23 cellular contexts compared by ENCODE assay signal in genomic region chr12:97235102-97235501, GRCh38.
"Had no signal": no experiment of that assay in that cellular context is flagged by ENCODE, and none has a peak within 500 bp of the region (broad histone marks: within the 10 kb centered on the region; RNA-seq: fewer than 3 reads in every experiment).

No MANE protein-coding gene starts in this region.

- H3K27ac Mint-ChIP-seq: activated CD4-positive, alpha-beta memory T cell treated with anti-CD3 and anti-CD28 coated beads for 36 hours; activated T-cell treated with anti-CD3 and anti-CD28 coated beads, Interleukin-2, amount 50 U/mL, for 72 hours; stimulated activated naive B cell treated with anti-CD40 and anti-IgM and Interleukin-4, amounts not matched to agents 10 μg/mL and 1 μg/mL and 100 μg/mL, for 72 hours; T-helper 1 cell treated with Interleukin-12 subunit alpha and Interleukin-12 subunit beta and Interleukin-4 antibody, amounts not matched to agents 30 μg/mL and 1 μg/mL, for 36 hours had no signal

- H3K36me3 ChIP-seq: cardiac muscle cell, heart left ventricle, sigmoid colon, transverse colon had no signal

- H3K27me3 ChIP-seq: body of pancreas, cardiac muscle cell, heart left ventricle, sigmoid colon, transverse colon had no signal

- H3K9me3 ChIP-seq: body of pancreas, heart left ventricle, mucosa of descending colon, sigmoid colon, transverse colon had no signal

- ATAC-seq: activated T-cell treated with anti-CD3 and anti-CD28 coated beads, Interleukin-2, amount 50 U/mL, for 72 hours; body of pancreas; heart left ventricle; mucosa of descending colon; stimulated activated naive B cell treated with anti-CD40 and anti-IgM and Interleukin-4, amounts not matched to agents 10 μg/mL and 1 μg/mL and 100 μg/mL, for 72 hours had no signal

- H3K4me2 ChIP-seq: smooth muscle cell had no signal

- H3K36me3 Mint-ChIP-seq: activated CD4-positive, alpha-beta memory T cell treated with anti-CD3 and anti-CD28 coated beads for 36 hours; naive B cell; stimulated activated naive B cell treated with anti-CD40 and anti-IgM and Interleukin-4, amounts not matched to agents 10 μg/mL and 1 μg/mL and 100 μg/mL, for 72 hours had no signal

- H3K4me1 Mint-ChIP-seq: naive B cell; stimulated activated naive B cell treated with anti-CD40 and anti-IgM and Interleukin-4, amounts not matched to agents 10 μg/mL and 1 μg/mL and 100 μg/mL, for 72 hours had no signal

- H3K27ac ChIP-seq: body of pancreas, cardiac muscle cell, epithelial cell of prostate, heart left ventricle, sigmoid colon, transverse colon had no signal

- H3K27me3 Mint-ChIP-seq: activated CD4-positive, alpha-beta memory T cell treated with anti-CD3 and anti-CD28 coated beads for 36 hours; naive B cell had no signal

- DNase-seq: activated CD4-positive, alpha-beta memory T cell treated with anti-CD3 and anti-CD28 coated beads for 36 hours; activated CD4-positive, alpha-beta T cell treated with anti-CD3 and anti-CD28 coated beads for 48 hours; activated CD4-positive, CD25-positive, alpha-beta regulatory T cell; activated effector memory CD4-positive, alpha-beta T cell treated with anti-CD3 and anti-CD28 coated beads, Interleukin-2, amount 50 U/mL, for 16 hours; activated naive CD4-positive, alpha-beta T cell treated with anti-CD3 and anti-CD28 coated beads, Interleukin-2, amount 50 U/mL, for 16 hours; activated T-cell treated with anti-CD3 and anti-CD28 coated beads, Interleukin-2, amount 50 U/mL, for 72 hours; anterior cingulate cortex; body of pancreas; cortex of kidney; heart left ventricle; mucosa of descending colon; naive B cell; sigmoid colon; stimulated activated CD4-positive, alpha-beta T cell treated with anti-CD3 and anti-CD28 coated beads, Interleukin-15, amount 100 ng/mL, for 24 hours; stimulated activated CD8-positive, alpha-beta memory T cell treated with anti-CD3 and anti-CD28 coated beads, Interleukin-4, amount 100 ng/mL, for 48 hours; stimulated activated naive B cell treated with anti-CD40 and anti-IgM and Interleukin-4, amounts not matched to agents 10 μg/mL and 1 μg/mL and 100 μg/mL, for 72 hours; T1000; transverse colon had no signal

- H3K4me3 Mint-ChIP-seq: activated CD4-positive, alpha-beta memory T cell treated with anti-CD3 and anti-CD28 coated beads for 36 hours; activated T-cell treated with anti-CD3 and anti-CD28 coated beads, Interleukin-2, amount 50 U/mL, for 72 hours; naive B cell; neural crest cell; stimulated activated naive B cell treated with anti-CD40 and anti-IgM and Interleukin-4, amounts not matched to agents 10 μg/mL and 1 μg/mL and 100 μg/mL, for 72 hours; T-helper 1 cell treated with Interleukin-12 subunit alpha and Interleukin-12 subunit beta and Interleukin-4 antibody, amounts not matched to agents 30 μg/mL and 1 μg/mL, for 36 hours had no signal

- H3K9me3 Mint-ChIP-seq: activated CD4-positive, alpha-beta memory T cell treated with anti-CD3 and anti-CD28 coated beads for 36 hours; activated T-cell treated with anti-CD3 and anti-CD28 coated beads, Interleukin-2, amount 50 U/mL, for 72 hours; neural crest cell; T-helper 1 cell treated with Interleukin-12 subunit alpha and Interleukin-12 subunit beta and Interleukin-4 antibody, amounts not matched to agents 30 μg/mL and 1 μg/mL, for 36 hours had no signal

- H3K4me3 ChIP-seq: body of pancreas, cardiac muscle cell, heart left ventricle, mucosa of descending colon, sigmoid colon, smooth muscle cell, transverse colon had no signal

- H3K4me1 ChIP-seq: body of pancreas, heart left ventricle, sigmoid colon, transverse colon had no signal
